9 cellular contexts compared by ENCODE assay signal in genomic region chr19:18321729-18322091, GRCh38. TPM values are rescaled to one million over a fixed set of nuclear protein-coding genes. Genes with fewer than 3 reads are reported as not detected.
DNase-seq lines count a peak whose midpoint lies in the region; ATAC-seq, FAIRE-seq and TF ChIP-seq lines count a peak whose summit lies in the region.
"Had no signal": no experiment of that assay in that cellular context is flagged by ENCODE, and none has a peak within 500 bp of the region (broad histone marks: within the 10 kb centered on the region; RNA-seq: fewer than 3 reads in every experiment).

No MANE protein-coding gene starts in this region.

- peak overlapping the region; percentile 96 for H3K4me3 Mint-ChIP-seq in stimulated activated naive CD8-positive, alpha-beta T cell treated with anti-CD3 and anti-CD28 coated beads, Interleukin-15, Interleukin-2, amounts not matched to agents 100 ng/mL and 50 ng/mL, for 24 hours
- peak overlapping the region; percentile 92 for H3K4me3 Mint-ChIP-seq in activated CD8-positive, alpha-beta T cell treated with anti-CD3 and anti-CD28 coated beads, Interleukin-2, amount 10 ng/mL, durations not matched to agents 7 days and 5 days

- FAIRE-seq in kidney (lab: Jason Lieb, UNC) = no peak
- FAIRE-seq: colon had no signal

- in situ Hi-C loops in GM13977 (cut with MboI; ENCODE audit: low pct_unique_long_range_greater_than_20kb, low sequenced_read_pairs, unreplicated experiment) = loop anchor here (5.0 kb wide), 1 partner anchor 44 kb away; no protein-coding TSS in a partner anchor

- CTCF ChIA-PET in activated CD8-positive, alpha-beta T cell treated with anti-CD3 and anti-CD28 coated beads, Interleukin-2, amount 10 ng/mL, durations not matched to agents 7 days and 5 days (lab: Charles Lee) = interaction anchor here (0.8 to 13.8 kb wide), 13 partner anchors 8 to 130 kb away, joined by 3 to 464 read pairs (median 5); partner anchors contain the start of genes IQCN and JUND

- no peak for DNase-seq in stimulated activated naive CD8-positive, alpha-beta T cell treated with anti-CD3 and anti-CD28 coated beads, Interleukin-15, Interleukin-2, amounts not matched to agents 100 U/mL and 50 U/mL, for 24 hours
- DNase-seq in activated CD8-positive, alpha-beta T cell treated with anti-CD3 and anti-CD28 coated beads, Interleukin-2, amount 10 ng/mL, durations not matched to agents 7 days and 5 days = peak; percentile 67
- DNase-seq in kidney (no peak), GM13977 (ENCODE audit: low spot score) (no peak), NCI-H1436 (lab: John Stamatoyannopoulos, UW) (no peak)
- no peak for DNase-seq in effector CD4-positive, alpha-beta T cell

- peaks cover 36 to 45% of the 10 kb centered on the region in 2 donors for H3K4me1 ChIP-seq in kidney (ENCODE audit: control insufficient read depth in 1 of 2, insufficient read depth in 1 of 2, low read depth in 1 of 2, low read length in 2 of 2)

- H3K27me3 Mint-ChIP-seq in stimulated activated naive CD8-positive, alpha-beta T cell treated with anti-CD3 and anti-CD28 coated beads, Interleukin-15, Interleukin-2, amounts not matched to agents 100 ng/mL and 50 ng/mL, for 24 hours = no peaks in the 10 kb centered on the region
- no peaks in the 10 kb centered on the region for H3K27me3 Mint-ChIP-seq in activated CD8-positive, alpha-beta T cell treated with anti-CD3 and anti-CD28 coated beads, Interleukin-2, amount 10 ng/mL, durations not matched to agents 7 days and 5 days (ENCODE audit: low read depth)

- TF ChIP-seq CTCF in kidney (IDR thresholded peaks at IDR 0.05; ENCODE audit: borderline replicate concordance, extremely low read depth, insufficient read depth) (no peak), GM13977 (IDR thresholded peaks at IDR 0.05; ENCODE audit: extremely low read depth, insufficient read depth, missing control alignments) (no peak)

- POLR2A ChIA-PET in activated CD8-positive, alpha-beta T cell treated with anti-CD3 and anti-CD28 coated beads, Interleukin-2, amount 10 ng/mL, durations not matched to agents 7 days and 5 days (lab: Charles Lee) = interaction anchor here (0.6 to 17.3 kb wide), 18 partner anchors 8 to 236 kb away, joined by 3 to 647 read pairs (median 6); partner anchors contain the start of genes IQCN, JUND, KXD1 and RAB3A

- H3K36me3 ChIP-seq in kidney (ENCODE audit: control insufficient read depth in 1 of 2, insufficient read depth in 2 of 2, low read length in 2 of 2) = no peaks in the 10 kb centered on the region

- ATAC-seq in stimulated activated naive CD8-positive, alpha-beta T cell treated with anti-CD3 and anti-CD28 coated beads, Interleukin-15, Interleukin-2, amounts not matched to agents 100 U/mL and 50 U/mL, for 24 hours = no peak
- no peak for ATAC-seq in activated CD8-positive, alpha-beta T cell treated with anti-CD3 and anti-CD28 coated beads, Interleukin-2, amount 10 ng/mL, durations not matched to agents 7 days and 5 days
- no peak for ATAC-seq in GM18511 (IDR thresholded peaks at IDR 0.05; ENCODE audit: unreplicated experiment)

- H3K27ac Mint-ChIP-seq in stimulated activated naive CD8-positive, alpha-beta T cell treated with anti-CD3 and anti-CD28 coated beads, Interleukin-15, Interleukin-2, amounts not matched to agents 100 ng/mL and 50 ng/mL, for 24 hours = peak overlapping the region; percentile 97
- peak overlapping the region; percentile 93 for H3K27ac Mint-ChIP-seq in activated CD8-positive, alpha-beta T cell treated with anti-CD3 and anti-CD28 coated beads, Interleukin-2, amount 10 ng/mL, durations not matched to agents 7 days and 5 days

- peaks cover 65% of the 10 kb centered on the region for H3K4me1 Mint-ChIP-seq in stimulated activated naive CD8-positive, alpha-beta T cell treated with anti-CD3 and anti-CD28 coated beads, Interleukin-15, Interleukin-2, amounts not matched to agents 100 ng/mL and 50 ng/mL, for 24 hours (ENCODE audit: low read depth)
- H3K4me1 Mint-ChIP-seq in activated CD8-positive, alpha-beta T cell treated with anti-CD3 and anti-CD28 coated beads, Interleukin-2, amount 10 ng/mL, durations not matched to agents 7 days and 5 days (ENCODE audit: low read depth) = peaks cover 62% of the 10 kb centered on the region

- peak overlapping the region in 1 of 2 donors; percentile 94 for H3K9ac ChIP-seq in kidney (ENCODE audit: low read length in 2 of 2)

- intact Hi-C loops in kidney (cut with DNase I) = no loop called here

- H3K4me3 ChIP-seq in kidney (ENCODE audit: low read length in 2 of 2) = peak overlapping the region; percentile 71 to 79

- H3K27ac ChIP-seq in kidney (ENCODE audit: low read depth in 2 of 2, low read length in 2 of 2) = peak overlapping the region; percentile 72 to 91

- no peaks in the 10 kb centered on the region for H3K9me3 Mint-ChIP-seq in stimulated activated naive CD8-positive, alpha-beta T cell treated with anti-CD3 and anti-CD28 coated beads, Interleukin-15, Interleukin-2, amounts not matched to agents 100 ng/mL and 50 ng/mL, for 24 hours
- H3K9me3 Mint-ChIP-seq in activated CD8-positive, alpha-beta T cell treated with anti-CD3 and anti-CD28 coated beads, Interleukin-2, amount 10 ng/mL, durations not matched to agents 7 days and 5 days (ENCODE audit: insufficient read depth) = no peaks in the 10 kb centered on the region

- H3K9me3 ChIP-seq in kidney (ENCODE audit: control insufficient read depth in 1 of 2, low read length in 2 of 2) = no peaks in the 10 kb centered on the region

- H3K36me3 Mint-ChIP-seq in stimulated activated naive CD8-positive, alpha-beta T cell treated with anti-CD3 and anti-CD28 coated beads, Interleukin-15, Interleukin-2, amounts not matched to agents 100 ng/mL and 50 ng/mL, for 24 hours (ENCODE audit: low read depth) = peaks cover 38% of the 10 kb centered on the region
- peaks cover 38% of the 10 kb centered on the region for H3K36me3 Mint-ChIP-seq in activated CD8-positive, alpha-beta T cell treated with anti-CD3 and anti-CD28 coated beads, Interleukin-2, amount 10 ng/mL, durations not matched to agents 7 days and 5 days (ENCODE audit: low read depth)

RNA-seq across cellular contexts. Expression of gene LSM4, which starts 1.2 kb away (rescaled TPM):
- 100 to 1,000 TPM; 199 to 215 TPM for total RNA-seq in activated CD8-positive, alpha-beta T cell treated with anti-CD3 and anti-CD28 coated beads, Interleukin-2, amount 10 ng/mL, durations not matched to agents 7 days and 5 days
- total RNA-seq in kidney = 87.7 TPM
- polyA plus RNA-seq in kidney (ENCODE audit: insufficient read depth, low read depth, low replicate concordance) = 245 TPM

RNA-seq across cellular contexts. Expression of gene PGPEP1, which starts 18.7 kb away (rescaled TPM):
- 10 to 100 TPM; 30.1 to 34.5 TPM for total RNA-seq in activated CD8-positive, alpha-beta T cell treated with anti-CD3 and anti-CD28 coated beads, Interleukin-2, amount 10 ng/mL, durations not matched to agents 7 days and 5 days
- 54.5 TPM for total RNA-seq in kidney
- polyA plus RNA-seq in kidney (ENCODE audit: insufficient read depth, low read depth, low replicate concordance) = 76.1 TPM

RNA-seq across cellular contexts. Expression of gene JUND, which starts 40.3 kb away (rescaled TPM):
- total RNA-seq in activated CD8-positive, alpha-beta T cell treated with anti-CD3 and anti-CD28 coated beads, Interleukin-2, amount 10 ng/mL, durations not matched to agents 7 days and 5 days = 100 to 1,000 TPM; 462 to 469 TPM
- 181 TPM for total RNA-seq in kidney
- 117 TPM for polyA plus RNA-seq in kidney (ENCODE audit: insufficient read depth, low read depth, low replicate concordance)

RNA-seq across cellular contexts. Expression of gene IQCN, which starts 47.5 kb away (rescaled TPM):
- 1 to 10 TPM; 3.7 to 4.2 TPM for total RNA-seq in activated CD8-positive, alpha-beta T cell treated with anti-CD3 and anti-CD28 coated beads, Interleukin-2, amount 10 ng/mL, durations not matched to agents 7 days and 5 days
- total RNA-seq in kidney = 6.3 TPM
- 0.82 TPM for polyA plus RNA-seq in kidney (ENCODE audit: insufficient read depth, low read depth, low replicate concordance)
